Comparison of ENCODE assay signal across 8 cellular contexts in genomic region chr12:116881325-116881866, GRCh38. TPM values are rescaled to one million over a fixed set of nuclear protein-coding genes. Genes with fewer than 3 reads are reported as not detected.
DNase-seq lines count a peak whose midpoint lies in the region.

HRK (minus strand) TSS chr12:116881441; CDS start chr12:116881307, 134 bp downstream.

- H3K36me3 ChIP-seq in HUES64 (ENCODE audit: insufficient read depth, low read length) = no peaks in the 10 kb centered on the region
- H3K36me3 ChIP-seq in mesodermal cell (ENCODE audit: control insufficient read depth, insufficient read depth, low read length) = no peaks in the 10 kb centered on the region

- H3K9me3 Mint-ChIP-seq in activated T-helper 1 cell treated with anti-CD3 and anti-CD28 coated beads, Interleukin-12 subunit alpha, Interleukin-12 subunit beta, Interleukin-2, Interleukin-4 antibody, amounts not matched to agents 30 ng/mL and 10 ng/mL and 1 ng/mL, durations not matched to agents 14 hours and 24 hours and 36 hours = no peaks in the 10 kb centered on the region

- H3K27ac ChIP-seq in HUES64 (ENCODE audit: low read depth, low read length) (no peak within 1 kb of the TSS; the same call in 1 of the 2 replicates), mesodermal cell (ENCODE audit: low read depth, low read length, severe bottlenecking) (no peak within 1 kb of the TSS)

- H3K4me3 Mint-ChIP-seq in activated T-helper 1 cell treated with anti-CD3 and anti-CD28 coated beads, Interleukin-12 subunit alpha, Interleukin-12 subunit beta, Interleukin-2, Interleukin-4 antibody, amounts not matched to agents 30 ng/mL and 10 ng/mL and 1 ng/mL, durations not matched to agents 14 hours and 24 hours and 36 hours = peak within 1 kb of the TSS; percentile 79

- peak within 1 kb of the TSS; percentile 67 for H3K4me3 ChIP-seq in HUES64 (ENCODE audit: low read length)
- peak within 1 kb of the TSS; percentile 27 for H3K4me3 ChIP-seq in mesodermal cell (ENCODE audit: extremely low read depth, insufficient read depth, low read length, poor library complexity, severe bottlenecking)

- peaks cover 67% of the 10 kb centered on the region for H3K27me3 Mint-ChIP-seq in activated T-helper 1 cell treated with anti-CD3 and anti-CD28 coated beads, Interleukin-12 subunit alpha, Interleukin-12 subunit beta, Interleukin-2, Interleukin-4 antibody, amounts not matched to agents 30 ng/mL and 10 ng/mL and 1 ng/mL, durations not matched to agents 14 hours and 24 hours and 36 hours (ENCODE audit: insufficient read depth)

- peaks cover 82% of the 10 kb centered on the region for H3K27me3 ChIP-seq in HUES64 (ENCODE audit: insufficient read depth, low read length)

- peak within 1 kb of the TSS; percentile 63 for H3K9ac ChIP-seq in HUES64 (ENCODE audit: low read depth, low read length)

- intact Hi-C loops in activated T-helper 1 cell treated with anti-CD3 and anti-CD28 coated beads, Interleukin-12 subunit alpha, Interleukin-12 subunit beta, Interleukin-2, Interleukin-4 antibody, amounts not matched to agents 30 ng/mL and 10 ng/mL and 1 ng/mL, durations not matched to agents 14 hours and 24 hours and 36 hours (cut with micrococcal nuclease) = no loop called here
- intact Hi-C loops in head of caudate nucleus (cut with DNase I) = no loop called here

- H3K4me1 ChIP-seq in HUES64 (ENCODE audit: insufficient read depth, low read length) (peaks cover 19% of the 10 kb centered on the region), mesodermal cell (ENCODE audit: control insufficient read depth, insufficient read depth, low read length, poor library complexity, severe bottlenecking) (peaks cover 30% of the 10 kb centered on the region)

- DNase-seq in NCI-H2227 (lab: John Stamatoyannopoulos, UW; ENCODE audit: unreplicated experiment) (peak; percentile 65), NCI-H2227 treated with DMSO at 0.1 percent for 48 hours (lab: John Stamatoyannopoulos, UW) (no peak), midbrain (lab: John Stamatoyannopoulos, UW) (no peak), head of caudate nucleus (no peak), kidney glomerular epithelial cell (lab: John Stamatoyannopoulos, UW) (no peak)
- no peak for DNase-seq in activated T-helper 1 cell treated with anti-CD3 and anti-CD28 coated beads, Interleukin-12 subunit alpha, Interleukin-12 subunit beta, Interleukin-2, Interleukin-4 antibody, amounts not matched to agents 30 ng/mL and 10 ng/mL and 1 ng/mL, durations not matched to agents 14 hours and 24 hours and 36 hours (ENCODE audit: low spot score)

- under 1% methylated on average over 49 of the region's 49 CpGs for WGBS in HUES64
- 0% methylated on average over 24 to 28 of the region's 49 CpGs for WGBS in mesodermal cell (ENCODE audit: insufficient coverage in 2 of 2), 2 experiments

- H3K9me3 ChIP-seq in HUES64 (ENCODE audit: insufficient read depth, low read depth, low read length) = no peaks in the 10 kb centered on the region
- no peaks in the 10 kb centered on the region for H3K9me3 ChIP-seq in mesodermal cell (ENCODE audit: control insufficient read depth, low read length)

- peaks cover 33% of the 10 kb centered on the region for H3K4me1 Mint-ChIP-seq in activated T-helper 1 cell treated with anti-CD3 and anti-CD28 coated beads, Interleukin-12 subunit alpha, Interleukin-12 subunit beta, Interleukin-2, Interleukin-4 antibody, amounts not matched to agents 30 ng/mL and 10 ng/mL and 1 ng/mL, durations not matched to agents 14 hours and 24 hours and 36 hours (ENCODE audit: low read depth)

- H3K27ac Mint-ChIP-seq in activated T-helper 1 cell treated with anti-CD3 and anti-CD28 coated beads, Interleukin-12 subunit alpha, Interleukin-12 subunit beta, Interleukin-2, Interleukin-4 antibody, amounts not matched to agents 30 ng/mL and 10 ng/mL and 1 ng/mL, durations not matched to agents 14 hours and 24 hours and 36 hours = peak within 1 kb of the TSS; percentile 54

- peaks cover 5% of the 10 kb centered on the region for H3K36me3 Mint-ChIP-seq in activated T-helper 1 cell treated with anti-CD3 and anti-CD28 coated beads, Interleukin-12 subunit alpha, Interleukin-12 subunit beta, Interleukin-2, Interleukin-4 antibody, amounts not matched to agents 30 ng/mL and 10 ng/mL and 1 ng/mL, durations not matched to agents 14 hours and 24 hours and 36 hours (ENCODE audit: low read depth)

RNA-seq across cellular contexts. Expression of gene HRK, which starts in this region (rescaled TPM):
- 0.70 TPM for polyA plus RNA-seq in HUES64 (2013, experiment 1 of 2)
- polyA plus RNA-seq in HUES64 (2013, experiment 2 of 2) = 0.57 TPM
- not detected in 2 replicates for total RNA-seq in activated T-helper 1 cell treated with anti-CD3 and anti-CD28 coated beads, Interleukin-12 subunit alpha, Interleukin-12 subunit beta, Interleukin-2, Interleukin-4 antibody, amounts not matched to agents 30 ng/mL and 10 ng/mL and 1 ng/mL, durations not matched to agents 14 hours and 24 hours and 36 hours
- 0.22 TPM for polyA plus RNA-seq in mesodermal cell (2013, experiment 1 of 2)
- polyA plus RNA-seq in mesodermal cell (2013, experiment 2 of 2) = 0.05 TPM
